Comparison of ENCODE assay signal across 22 cellular contexts in genomic region chr2:227025510-227025909, GRCh38.
DNase-seq lines count a peak whose midpoint lies in the region; ATAC-seq and TF ChIP-seq lines count a peak whose summit lies in the region.
"Had no signal": no experiment of that assay in that cellular context is flagged by ENCODE, and none has a peak within 500 bp of the region (broad histone marks: within the 10 kb centered on the region; RNA-seq: fewer than 3 reads in every experiment).

No MANE protein-coding gene starts in this region.

- no peak overlapping the region for H3K4me3 ChIP-seq in vagina
- H3K4me3 ChIP-seq: colonic mucosa, pancreas, SK-N-MC, stomach, upper lobe of left lung had no signal

- TF ChIP-seq CTCF in GM13977 (IDR thresholded peaks at IDR 0.05; ENCODE audit: extremely low read depth, insufficient read depth, missing control alignments) (no peak), vagina (IDR thresholded peaks at IDR 0.05) (no peak)

- no peaks in the 10 kb centered on the region for H3K4me1 ChIP-seq in vagina
- H3K4me1 ChIP-seq: colonic mucosa, foreskin keratinocyte, pancreas, stomach, upper lobe of left lung had no signal

- no peaks in the 10 kb centered on the region for H3K36me3 ChIP-seq in vagina
- H3K36me3 ChIP-seq: colonic mucosa, pancreas, stomach, upper lobe of left lung had no signal

- TF ChIP-seq POLR2A in vagina (IDR thresholded peaks at IDR 0.05) = no peak

- H3K27ac ChIP-seq in vagina = no peak overlapping the region
- H3K27ac ChIP-seq: colonic mucosa, foreskin keratinocyte, pancreas, SK-N-MC, stomach, upper lobe of left lung had no signal

- in situ Hi-C loops in GM13977 (cut with MboI; ENCODE audit: low pct_unique_long_range_greater_than_20kb, low sequenced_read_pairs, unreplicated experiment) = no loop called here

- ATAC-seq in GM18858 (IDR thresholded peaks at IDR 0.05; ENCODE audit: unreplicated experiment) = peak; percentile 84
- peak; percentile 87 for ATAC-seq in GM21447 (IDR thresholded peaks at IDR 0.05; ENCODE audit: unreplicated experiment)
- peak; percentile 75 for ATAC-seq in HG02885 (IDR thresholded peaks at IDR 0.05; ENCODE audit: poor library complexity, unreplicated experiment)
- peak; percentile 74 for ATAC-seq in HG03565 (IDR thresholded peaks at IDR 0.05; ENCODE audit: unreplicated experiment)
- ATAC-seq: activated CD4-positive, CD25-positive, alpha-beta regulatory T cell treated with anti-CD3 and anti-CD28 coated beads, Interleukin-2, amount 50 U/mL, for 24 hours; foreskin keratinocyte; naive thymus-derived CD8-positive, alpha-beta T cell; pancreas had no signal

- no peaks in the 10 kb centered on the region for H3K9me3 ChIP-seq in vagina
- H3K9me3 ChIP-seq: colonic mucosa, pancreas, stomach, upper lobe of left lung had no signal

- H3K27me3 ChIP-seq in vagina = no peaks in the 10 kb centered on the region
- H3K27me3 ChIP-seq: colonic mucosa, foreskin keratinocyte, pancreas, stomach, upper lobe of left lung had no signal

- DNase-seq in GM13977 (ENCODE audit: low spot score) = no peak
- DNase-seq in vagina (ENCODE audit: extremely low spot score in 2 of 2) = no peak
- DNase-seq in HUDEP-2 (lab: John Stamatoyannopoulos, UW; ENCODE audit: unreplicated experiment in 76 of 76) = no peak
- DNase-seq in Ammon's horn (ENCODE audit: low spot score) = no peak
- DNase-seq: activated naive CD8-positive, alpha-beta T cell treated with anti-CD3 and anti-CD28 coated beads, Interleukin-2, amount 10 ng/mL, durations not matched to agents 7 days and 5 days; CD4-positive, alpha-beta memory T cell; colonic mucosa; DMS79; foreskin keratinocyte; mesendoderm; naive thymus-derived CD8-positive, alpha-beta T cell; NCI-H1436 treated with DMSO at 0.1 percent for 48 hours; NCI-H82; pancreas; stomach had no signal

- intact Hi-C loops in vagina (cut with DNase I) = no loop called here
